21 cellular contexts compared by ENCODE assay signal in the genomic region with DNA sequence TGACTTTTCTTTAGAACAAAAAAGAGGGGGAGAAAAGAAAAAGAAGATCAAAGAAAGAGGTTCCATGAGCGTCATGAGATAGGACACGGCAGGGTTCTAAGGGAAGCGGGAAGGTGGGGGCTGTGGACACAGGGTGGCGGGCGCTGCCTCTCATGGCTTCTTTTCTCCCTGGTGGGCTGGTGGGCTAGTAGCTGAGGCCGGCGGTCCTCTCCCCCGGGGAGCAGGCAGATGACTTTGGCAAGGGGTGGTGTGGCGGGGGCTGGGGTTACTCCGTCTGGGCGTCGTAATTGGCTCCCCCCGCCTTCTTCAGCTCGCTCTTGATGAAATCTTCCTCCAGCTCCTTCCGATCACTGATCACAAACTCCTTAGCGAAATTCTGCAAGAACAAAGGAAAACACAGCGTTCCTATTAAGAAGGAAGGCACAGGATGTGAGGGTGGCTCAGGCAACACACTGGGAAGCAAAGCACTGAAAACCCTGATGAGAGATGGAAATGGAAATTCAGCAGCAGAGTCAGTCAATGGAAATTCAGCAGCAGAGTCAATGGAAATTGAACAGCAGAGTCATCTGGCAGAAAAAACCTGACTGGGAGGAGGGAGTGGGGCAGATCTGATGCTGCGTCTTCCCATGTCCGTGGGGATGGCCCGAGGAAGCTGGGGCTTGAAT. TPM values are rescaled to one million over a fixed set of nuclear protein-coding genes. Genes with fewer than 3 reads are reported as not detected.
DNase-seq lines count a peak whose midpoint lies in the region; ATAC-seq, FAIRE-seq and TF ChIP-seq lines count a peak whose summit lies in the region.
"Had no signal": no experiment of that assay in that cellular context is flagged by ENCODE, and none has a peak within 500 bp of the region (broad histone marks: within the 10 kb centered on the region; RNA-seq: fewer than 3 reads in every experiment).

No MANE protein-coding gene starts in this region.

- no peak overlapping the region for H2AFZ ChIP-seq in HepG2 (ENCODE audit: low read length)

- H3K4me2 ChIP-seq in HepG2 (ENCODE audit: low read depth, low read length), result no peak overlapping the region

- H3K4me3 Mint-ChIP-seq in Calu3 (ENCODE audit: low read depth, unreplicated experiment), result no peak overlapping the region
- H3K4me3 Mint-ChIP-seq in activated T-helper 2 cell treated with anti-CD3 and anti-CD28 coated beads, Interferon-gamma antibody, Interleukin-2, Interleukin-4, amounts not matched to agents 10 μg/mL and 5 μg/mL and 100 μg/mL, durations not matched to agents 14 hours and 24 hours and 36 hours (ENCODE audit: low read depth), result no peak overlapping the region
- no peak overlapping the region for H3K4me3 Mint-ChIP-seq in naive thymus-derived CD8-positive, alpha-beta T cell

- 0 out of 5 replicates have a peak, but pooled peaks cover 0 to 2% of the 10 kb centered on the region in 2 experiments for H3K36me3 ChIP-seq in HepG2 (replicated peaks in 1 of 2; ENCODE audit: control insufficient read depth in 1 of 2, insufficient read depth in 2 of 2, low read length in 2 of 2)
- H3K36me3 ChIP-seq: thoracic aorta had no signal

- 0 out of 2 replicates have a peak, but pooled peaks cover 7% of the 10 kb centered on the region for H3K4me1 ChIP-seq in HepG2 (ENCODE audit: insufficient read depth, low read length)
- H3K4me1 ChIP-seq in foreskin keratinocyte, result no peaks in the 10 kb centered on the region

- no peak for ATAC-seq in naive thymus-derived CD8-positive, alpha-beta T cell
- ATAC-seq in HepG2, result no peak
- no peak for ATAC-seq in HG03097 (IDR thresholded peaks at IDR 0.05; ENCODE audit: low FRiP score, unreplicated experiment)
- no peak for ATAC-seq in foreskin keratinocyte
- ATAC-seq: left cardiac atrium had no signal

- H3K27ac Mint-ChIP-seq in Calu3 (ENCODE audit: unreplicated experiment), result peak overlapping the region; percentile 17
- peak overlapping the region; percentile 51 for H3K27ac Mint-ChIP-seq in activated T-helper 2 cell treated with anti-CD3 and anti-CD28 coated beads, Interferon-gamma antibody, Interleukin-2, Interleukin-4, amounts not matched to agents 10 μg/mL and 5 μg/mL and 100 μg/mL, durations not matched to agents 14 hours and 24 hours and 36 hours
- peak overlapping the region in 7 of 10 donors; percentile 15 to 77 (median 60) for H3K27ac Mint-ChIP-seq in naive thymus-derived CD8-positive, alpha-beta T cell

- H3K27me3 Mint-ChIP-seq in Calu3 (ENCODE audit: unreplicated experiment), result no peaks in the 10 kb centered on the region
- H3K27me3 Mint-ChIP-seq in activated T-helper 2 cell treated with anti-CD3 and anti-CD28 coated beads, Interferon-gamma antibody, Interleukin-2, Interleukin-4, amounts not matched to agents 10 μg/mL and 5 μg/mL and 100 μg/mL, durations not matched to agents 14 hours and 24 hours and 36 hours (ENCODE audit: low read depth), result no peaks in the 10 kb centered on the region
- no peaks in the 10 kb centered on the region for H3K27me3 Mint-ChIP-seq in naive thymus-derived CD8-positive, alpha-beta T cell

- H3K27me3 ChIP-seq in AG04450 (ENCODE audit: control insufficient read depth, insufficient read depth, low read length), result no peaks in the 10 kb centered on the region
- no peaks in the 10 kb centered on the region for H3K27me3 ChIP-seq in HepG2 (ENCODE audit: control insufficient read depth in 1 of 2, insufficient read depth in 2 of 2, low read length in 2 of 2)
- no peaks in the 10 kb centered on the region for H3K27me3 ChIP-seq in foreskin keratinocyte

- in situ Hi-C loops in HepG2 (cut with HindIII; ENCODE audit: extremely low pct_ligation_motif_present, low pct_unique_long_range_greater_than_20kb), result no loop called here

- TF ChIP-seq POLR2A in HepG2 (IDR thresholded peaks at IDR 0.05; ENCODE audit: insufficient read depth in 1 of 2, low read depth in 2 of 2, low read length in 2 of 2), result no peak

- H3K36me3 Mint-ChIP-seq in Calu3 (ENCODE audit: insufficient read depth, unreplicated experiment), result peaks cover 84% of the 10 kb centered on the region
- H3K36me3 Mint-ChIP-seq in activated T-helper 2 cell treated with anti-CD3 and anti-CD28 coated beads, Interferon-gamma antibody, Interleukin-2, Interleukin-4, amounts not matched to agents 10 μg/mL and 5 μg/mL and 100 μg/mL, durations not matched to agents 14 hours and 24 hours and 36 hours (ENCODE audit: low read depth), result peaks cover 87% of the 10 kb centered on the region
- peaks cover 14 to 80% (median 40%) of the 10 kb centered on the region in 3 donors for H3K36me3 Mint-ChIP-seq in naive thymus-derived CD8-positive, alpha-beta T cell

- no peaks in the 10 kb centered on the region for H4K20me1 ChIP-seq in HepG2 (ENCODE audit: insufficient read depth, low read length)

- no peak overlapping the region for H3K9ac ChIP-seq in HepG2 (ENCODE audit: insufficient read depth, low read depth, low read length)

- H3K4me3 ChIP-seq in AG04450 (ENCODE audit: low read depth, low read length) (no peak overlapping the region), HepG2 (replicated peaks in 1 of 3; ENCODE audit: insufficient read depth in 1 of 3, low read depth in 2 of 3, low read length in 3 of 3) (no peak overlapping the region)
- H3K4me3 ChIP-seq: thoracic aorta had no signal

- TF ChIP-seq EP300 in HepG2 (IDR thresholded peaks at IDR 0.05; ENCODE audit: low read depth in 2 of 2, low read length in 2 of 2) (no peak), HepG2 (CRISPR knock-in tag; IDR thresholded peaks at IDR 0.05; ENCODE audit: borderline replicate concordance) (no peak)

- no TSS peak for BruUV-seq in Calu3 (replicated peaks; lab: Mats Ljungman, UMichigan)
- BruUV-seq in HepG2 (replicated peaks; lab: Mats Ljungman, UMichigan), result no TSS peak

- TF ChIP-seq CTCF in AG04450 (IDR thresholded peaks at IDR 0.05; ENCODE audit: low read depth, low read length) (no peak), Calu3 (IDR thresholded peaks at IDR 0.05; ENCODE audit: unreplicated experiment) (no peak), HepG2 (CRISPR knock-in tag; IDR thresholded peaks at IDR 0.05) (no peak), foreskin keratinocyte (conservative IDR thresholded peaks at IDR 0.05) (no peak)

- CTCF ChIA-PET in AG04450 (lab: Charles Lee) (no interaction called here), Calu3 (lab: Charles Lee) (no interaction called here), HepG2 (lab: Yijun Ruan, JAX; ENCODE audit: low intra/inter-chr PET ratio, low total read pairs) (no interaction called here)

- peaks cover 52% of the 10 kb centered on the region for H3K4me1 Mint-ChIP-seq in Calu3 (ENCODE audit: low read depth, unreplicated experiment)
- H3K4me1 Mint-ChIP-seq in activated T-helper 2 cell treated with anti-CD3 and anti-CD28 coated beads, Interferon-gamma antibody, Interleukin-2, Interleukin-4, amounts not matched to agents 10 μg/mL and 5 μg/mL and 100 μg/mL, durations not matched to agents 14 hours and 24 hours and 36 hours (ENCODE audit: low read depth), result peaks cover 17% of the 10 kb centered on the region
- peaks cover 18 to 40% (median 32%) of the 10 kb centered on the region in 4 donors for H3K4me1 Mint-ChIP-seq in naive thymus-derived CD8-positive, alpha-beta T cell

- H3K27ac ChIP-seq in AG04450 (ENCODE audit: low read depth, low read length), result peak overlapping the region; percentile 2
- no peak overlapping the region for H3K27ac ChIP-seq in HepG2 (ENCODE audit: extremely low read length, insufficient read depth, low read length)
- H3K27ac ChIP-seq in foreskin keratinocyte, result no peak overlapping the region
- H3K27ac ChIP-seq: epithelial cell of prostate, thoracic aorta had no signal

- POLR2A ChIA-PET in AG04450 (lab: Yijun Ruan, JAX) (no interaction called here), HepG2 (lab: Yijun Ruan, JAX) (no interaction called here)
- POLR2A ChIA-PET in naive thymus-derived CD8-positive, alpha-beta T cell (lab: Charles Lee), result interaction anchor here (0.7 kb wide), 1 partner anchor 33 kb away, joined by 7 read pairs; no protein-coding TSS in a partner anchor

- no peak for TF ChIP-seq RAD21 in HepG2 (CRISPR knock-in tag; IDR thresholded peaks at IDR 0.05)

- no peaks in the 10 kb centered on the region for H3K79me2 ChIP-seq in HepG2 (ENCODE audit: insufficient read depth, low read length)

- FAIRE-seq in HepG2 (lab: Jason Lieb, UNC), result no peak
- FAIRE-seq: TTC549 had no signal

- WGBS in HepG2 (ENCODE audit: low lambda C conversion rate), result 94% methylated on average over 17 of the region's 20 CpGs

- intact Hi-C loops in Calu3 (cut with micrococcal nuclease; ENCODE audit: unreplicated experiment) (no loop called here), HepG2 (cut with micrococcal nuclease; ENCODE audit: unreplicated experiment) (no loop called here)
- intact Hi-C loops in activated T-helper 2 cell treated with anti-CD3 and anti-CD28 coated beads, Interferon-gamma antibody, Interleukin-2, Interleukin-4, amounts not matched to agents 10 μg/mL and 5 μg/mL and 100 μg/mL, durations not matched to agents 14 hours and 24 hours and 36 hours (cut with micrococcal nuclease), result no loop called here

- H3K9me3 ChIP-seq in AG04450 (ENCODE audit: control insufficient read depth, insufficient read depth, low read length) (peaks cover 12% of the 10 kb centered on the region), HepG2 (ENCODE audit: low read length) (no peaks in the 10 kb centered on the region)
- H3K9me3 ChIP-seq: thoracic aorta had no signal

- peaks cover 6% of the 10 kb centered on the region for H3K9me3 Mint-ChIP-seq in Calu3 (ENCODE audit: low read depth, unreplicated experiment)
- H3K9me3 Mint-ChIP-seq in activated T-helper 2 cell treated with anti-CD3 and anti-CD28 coated beads, Interferon-gamma antibody, Interleukin-2, Interleukin-4, amounts not matched to agents 10 μg/mL and 5 μg/mL and 100 μg/mL, durations not matched to agents 14 hours and 24 hours and 36 hours, result peaks cover 21% of the 10 kb centered on the region
- H3K9me3 Mint-ChIP-seq in naive thymus-derived CD8-positive, alpha-beta T cell, result peaks cover 0 to 18% (median 5%) of the 10 kb centered on the region in 9 donors

- no peak for DNase-seq in AG04450 (ENCODE audit: low read depth, low spot score)
- no peak for DNase-seq in Calu3
- no peak for DNase-seq in activated T-helper 2 cell treated with anti-CD3 and anti-CD28 coated beads, Interferon-gamma antibody, Interleukin-2, Interleukin-4, amounts not matched to agents 10 μg/mL and 5 μg/mL and 100 μg/mL, durations not matched to agents 14 hours and 24 hours and 36 hours (ENCODE audit: low spot score)
- DNase-seq in naive thymus-derived CD8-positive, alpha-beta T cell, result no peak
- DNase-seq in HepG2 (ENCODE audit: low spot score), result no peak
- DNase-seq in foreskin keratinocyte, result no peak
- no peak for DNase-seq in Ammon's horn (ENCODE audit: low spot score)
- DNase-seq: activated CD4-positive, alpha-beta T cell treated with anti-CD3 and anti-CD28 coated beads, Interleukin-2, amount 50 U/mL, for 4 hours; activated T-cell treated with anti-CD3 and anti-CD28 coated beads for 4 hours; COR-L47; foreskin fibroblast; left cardiac atrium; midbrain; NCI-H1048; NCI-H1930; NCI-H446 treated with DMSO at 0.1 percent for 48 hours; stimulated activated CD4-positive, alpha-beta T cell treated with anti-CD3 and anti-CD28 coated beads, Interleukin-12 subunit alpha, Interleukin-12 subunit beta, amount 100 ng/mL, for 4 hours had no signal

RNA-seq across cellular contexts. Expression of gene COTL1, which starts 51.2 kb away (rescaled TPM):
- 153 and 197 TPM in 2 replicates for polyA plus RNA-seq in AG04450 (2011; rRNA removed)
- polyA minus RNA-seq in AG04450 (2011; rRNA and poly(A)+ RNA removed), result 83.5 and 92.2 TPM in 2 replicates
- total RNA-seq in Calu3 (2022), result 312 and 343 TPM in 2 replicates
- 478 and 483 TPM in 2 replicates for total RNA-seq in activated T-helper 2 cell treated with anti-CD3 and anti-CD28 coated beads, Interferon-gamma antibody, Interleukin-2, Interleukin-4, amounts not matched to agents 10 μg/mL and 5 μg/mL and 100 μg/mL, durations not matched to agents 14 hours and 24 hours and 36 hours
- total RNA-seq in naive thymus-derived CD8-positive, alpha-beta T cell, result 100 to 1,000 TPM in 1 of 2 experiments, 10 to 100 TPM in 1; 99.1 to 101 TPM
- 100 to 1,000 TPM; 341 to 512 (median 425) TPM for polyA plus RNA-seq in naive thymus-derived CD8-positive, alpha-beta T cell
- total RNA-seq in HepG2 (2016; rRNA removed; fragmentation: Illumina TruSeq; extraction: Trizol), result 8.6 and 8.7 TPM in 2 replicates
- 5.8 and 8.7 TPM in 2 replicates for total RNA-seq in HepG2 (2016; cell fraction: cytosol; rRNA removed; fragmentation: Illumina TruSeq; extraction: Trizol; ENCODE audit: low read depth)
- total RNA-seq in HepG2 (2016; cell fraction: insoluble cytoplasmic fraction; rRNA removed; fragmentation: Illumina TruSeq; extraction: Trizol), result 7.3 and 9.2 TPM in 2 replicates
- 14.0 and 18.2 TPM in 2 replicates for total RNA-seq in HepG2 (2016; cell fraction: membrane; rRNA removed; fragmentation: Illumina TruSeq; extraction: Trizol)
- 3.7 and 4.3 TPM in 2 replicates for total RNA-seq in HepG2 (2016; cell fraction: nucleus; rRNA removed; fragmentation: Illumina TruSeq; extraction: Trizol)
- 9.7 and 16.9 TPM in 2 replicates for polyA plus RNA-seq in HepG2 (2011; rRNA removed)
- polyA plus RNA-seq in HepG2 (2011; cell fraction: cytosol; rRNA removed), result 8.5 and 16.0 TPM in 2 replicates
- 5.1 and 7.3 TPM in 2 replicates for polyA plus RNA-seq in HepG2 (2011; cell fraction: nucleus; rRNA removed)
- polyA plus RNA-seq in HepG2 (2012), result 8.5 and 17.2 TPM in 2 replicates
- polyA plus RNA-seq in HepG2 (2016; cell fraction: cytosol; fragmentation: Illumina TruSeq; extraction: Trizol; ENCODE audit: low read depth), result 15.3 and 18.5 TPM in 2 replicates
- polyA plus RNA-seq in HepG2 (2016; cell fraction: insoluble cytoplasmic fraction; fragmentation: Illumina TruSeq; extraction: Trizol; ENCODE audit: low read depth), result 17.5 and 21.2 TPM in 2 replicates
- 23.1 and 28.6 TPM in 2 replicates for polyA plus RNA-seq in HepG2 (2016; cell fraction: membrane; fragmentation: Illumina TruSeq; extraction: Trizol; ENCODE audit: low read depth)
- 10.8 and 11.4 TPM in 2 replicates for polyA plus RNA-seq in HepG2 (2016; cell fraction: nucleus; fragmentation: Illumina TruSeq; extraction: Trizol; ENCODE audit: insufficient read depth, low read depth)
- polyA minus RNA-seq in HepG2 (2011; rRNA and poly(A)+ RNA removed; ENCODE audit: low replicate concordance), result 13.8 and 51.4 TPM in 2 replicates
- 3.7 and 9.1 TPM in 2 replicates for polyA minus RNA-seq in HepG2 (2011; cell fraction: cytosol; rRNA and poly(A)+ RNA removed)
- polyA minus RNA-seq in HepG2 (2011; cell fraction: nucleus; rRNA and poly(A)+ RNA removed), result 3.7 and 4.8 TPM in 2 replicates
- 181 and 188 TPM in 2 replicates for total RNA-seq in foreskin keratinocyte
- polyA plus RNA-seq in foreskin keratinocyte, result 255 and 260 TPM in 2 replicates
